18 cellular contexts compared by ENCODE assay signal in the genomic region with DNA sequence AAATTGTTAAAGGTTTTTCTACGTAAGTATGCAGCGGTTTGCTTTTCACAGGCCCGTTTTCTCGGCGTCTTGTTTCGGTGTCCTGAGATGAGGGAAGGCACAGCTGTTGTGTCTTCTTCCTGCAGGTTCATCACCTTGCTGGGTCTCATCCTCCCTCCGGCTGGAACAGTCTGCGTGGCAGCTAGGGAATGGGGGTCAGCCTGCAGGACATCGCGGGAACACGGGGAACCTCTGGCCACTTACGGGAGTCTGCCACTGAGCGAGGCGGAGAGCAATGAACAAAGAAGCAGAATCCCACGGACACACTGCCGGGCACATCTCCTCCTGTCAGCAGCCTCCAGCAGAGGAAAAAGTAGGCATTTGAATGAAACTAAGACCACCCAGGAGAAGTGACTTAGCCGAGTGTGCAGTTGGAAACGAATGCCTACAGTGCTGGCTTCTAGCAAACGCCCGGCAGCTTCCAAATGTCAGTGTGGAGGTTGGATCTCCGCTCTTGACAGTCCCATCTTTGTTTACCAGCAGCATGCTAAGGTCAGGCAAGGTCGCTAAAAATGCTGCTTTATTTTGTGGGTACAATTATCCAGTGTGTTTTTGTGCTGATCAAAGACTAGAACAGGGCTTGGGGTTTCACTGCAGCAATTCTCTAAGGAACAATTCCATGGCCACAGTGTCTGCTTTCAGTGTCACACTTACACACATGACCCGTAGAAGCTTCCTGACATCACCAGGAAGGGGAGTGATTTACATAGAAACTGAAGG.
A peak's percentile ranks its signal among the peaks of the same experiment; 100 is the strongest.
DNase-seq lines count a peak whose midpoint lies in the region; ATAC-seq, FAIRE-seq and TF ChIP-seq lines count a peak whose summit lies in the region.
"Had no signal": no experiment of that assay in that cellular context is flagged by ENCODE, and none has a peak within 500 bp of the region (broad histone marks: within the 10 kb centered on the region; RNA-seq: fewer than 3 reads in every experiment).

No MANE protein-coding gene starts in this region.

- H4K20me1 ChIP-seq in OCI-LY7 (ENCODE audit: insufficient read depth, low read length): no peaks in the 10 kb centered on the region
- H4K20me1 ChIP-seq in H1 (replicated peaks in 1 of 2; ENCODE audit: control insufficient read depth in 1 of 2, insufficient read depth in 2 of 2, low read length in 2 of 2): no peaks in the 10 kb centered on the region

- no peak overlapping the region for H3K56ac ChIP-seq in H1 (replicated peaks; ENCODE audit: insufficient read length, low read depth, low read length)

- H3K36me3 ChIP-seq in OCI-LY7 (ENCODE audit: insufficient read depth, low read length) (no peaks in the 10 kb centered on the region), H1 (ENCODE audit: control insufficient read depth in 2 of 4, insufficient read depth in 4 of 4, low read length in 3 of 4) (no peaks in the 10 kb centered on the region)
- H3K36me3 ChIP-seq: HAP-1, transverse colon had no signal

- no peaks in the 10 kb centered on the region for H3K9me3 ChIP-seq in OCI-LY7 (ENCODE audit: low read length)
- H3K9me3 ChIP-seq in H1 (ENCODE audit: insufficient read depth in 2 of 2, low read depth in 1 of 2, low read length in 1 of 2): no peaks in the 10 kb centered on the region; a peak in 1 of 4 replicates
- H3K9me3 ChIP-seq: HAP-1, mucosa of descending colon, transverse colon had no signal

- peak overlapping the region; percentile 3; the same call in 1 of the 2 replicates for H4K8ac ChIP-seq in H1 (ENCODE audit: extremely low read depth, insufficient read depth, low read length)

- H4K5ac ChIP-seq in H1 (ENCODE audit: insufficient read length, low read depth, low read length): no peak overlapping the region

- no peaks in the 10 kb centered on the region for H3K23me2 ChIP-seq in H1 (ENCODE audit: low read depth, low read length)

- H3K4me2 ChIP-seq in OCI-LY7 (ENCODE audit: low read length): no peak overlapping the region
- H3K4me2 ChIP-seq in H1 (ENCODE audit: insufficient read depth in 1 of 2, low read depth in 2 of 2, low read length in 2 of 2): no peak overlapping the region

- no peak overlapping the region for H2BK5ac ChIP-seq in H1 (ENCODE audit: low read depth, low read length)

- H3K27ac Mint-ChIP-seq in nephron (peak overlapping the region in 2 of 3 experiments; percentile 13 to 23), Calu3 (ENCODE audit: unreplicated experiment) (no peak overlapping the region)
- H3K27ac Mint-ChIP-seq: activated CD4-positive, alpha-beta T cell treated with anti-CD3 and anti-CD28 coated beads, Interleukin-2, amount 10 ng/mL, durations not matched to agents 7 days and 5 days; stimulated activated effector memory CD8-positive, alpha-beta T cell treated with anti-CD3 and anti-CD28 coated beads, Interleukin-12 subunit alpha, Interleukin-12 subunit beta, amount 100 ng/mL, for 72 hours had no signal

- H3K4me3 Mint-ChIP-seq in nephron: no peak overlapping the region
- H3K4me3 Mint-ChIP-seq in Calu3 (ENCODE audit: low read depth, unreplicated experiment): no peak overlapping the region
- H3K4me3 Mint-ChIP-seq: activated CD4-positive, alpha-beta T cell treated with anti-CD3 and anti-CD28 coated beads, Interleukin-2, amount 10 ng/mL, durations not matched to agents 7 days and 5 days; stimulated activated effector memory CD8-positive, alpha-beta T cell treated with anti-CD3 and anti-CD28 coated beads, Interleukin-12 subunit alpha, Interleukin-12 subunit beta, amount 100 ng/mL, for 72 hours had no signal

- H2AFZ ChIP-seq in OCI-LY7 (ENCODE audit: low read length) (peak overlapping the region; percentile 64), H1 (ENCODE audit: low read length) (0 out of 2 replicates have a peak overlapping the region, but pooled peaks have one; percentile 36)

- no peak overlapping the region for H3K23ac ChIP-seq in H1 (ENCODE audit: insufficient read length)

- CTCF ChIA-PET in OCI-LY7 (lab: Charles Lee; ENCODE audit: unreplicated experiment) (no interaction called here), H1 (lab: Charles Lee; ENCODE audit: partially characterized antibody) (interaction anchor here (1.1 to 3.4 kb wide), 3 partner anchors 8 to 261 kb away, joined by 3 to 15 read pairs (median 4); no protein-coding TSS in a partner anchor), Calu3 (lab: Charles Lee) (interaction anchor here (0.6 to 0.7 kb wide), 2 partner anchors 62 to 241 kb away, joined by 3 to 6 read pairs; no protein-coding TSS in a partner anchor)

- no peak overlapping the region for H3K4me3 ChIP-seq in OCI-LY7 (ENCODE audit: low read depth, low read length, poor library complexity, severe bottlenecking)
- H3K4me3 ChIP-seq in H1 (ENCODE audit: extremely low read depth in 1 of 4, insufficient read depth in 2 of 4, low read depth in 3 of 4, low read length in 4 of 4): no peak overlapping the region
- H3K4me3 ChIP-seq: HAP-1, mucosa of descending colon, transverse colon had no signal

- no peak overlapping the region for H3K9ac ChIP-seq in H1 (replicated peaks in 1 of 4; ENCODE audit: extremely low read depth in 1 of 4, low read depth in 3 of 4, low read length in 3 of 4)

- peaks cover 6% of the 10 kb centered on the region for H3K27me3 Mint-ChIP-seq in nephron (ENCODE audit: low read depth)
- H3K27me3 Mint-ChIP-seq in Calu3 (ENCODE audit: unreplicated experiment): no peaks in the 10 kb centered on the region
- H3K27me3 Mint-ChIP-seq: activated CD4-positive, alpha-beta T cell treated with anti-CD3 and anti-CD28 coated beads, Interleukin-2, amount 10 ng/mL, durations not matched to agents 7 days and 5 days had no signal

- H3K4me1 Mint-ChIP-seq in nephron (peaks cover 15% of the 10 kb centered on the region), Calu3 (ENCODE audit: low read depth, unreplicated experiment) (no peaks in the 10 kb centered on the region)
- H3K4me1 Mint-ChIP-seq: activated CD4-positive, alpha-beta T cell treated with anti-CD3 and anti-CD28 coated beads, Interleukin-2, amount 10 ng/mL, durations not matched to agents 7 days and 5 days; stimulated activated effector memory CD8-positive, alpha-beta T cell treated with anti-CD3 and anti-CD28 coated beads, Interleukin-12 subunit alpha, Interleukin-12 subunit beta, amount 100 ng/mL, for 72 hours had no signal

- ATAC-seq in HG03439 (IDR thresholded peaks at IDR 0.05; ENCODE audit: unreplicated experiment): no peak
- ATAC-seq: mucosa of descending colon; stimulated activated effector memory CD8-positive, alpha-beta T cell treated with anti-CD3 and anti-CD28 coated beads, Interleukin-12 subunit alpha, Interleukin-12 subunit beta, amount 100 ng/mL, for 72 hours had no signal

- H3K14ac ChIP-seq in H1 (ENCODE audit: insufficient read length): no peak overlapping the region

- POLR2A ChIA-PET in OCI-LY7 (lab: Charles Lee) (interaction anchor here (0.6 kb wide), 1 partner anchor 54 kb away, joined by 3 read pairs; no protein-coding TSS in a partner anchor), H1 (lab: Charles Lee; ENCODE audit: partially characterized antibody) (interaction anchor here (1.5 to 2.2 kb wide), 2 partner anchors 8 to 16 kb away, joined by 4 to 6 read pairs; no protein-coding TSS in a partner anchor)

- H2BK12ac ChIP-seq in H1 (ENCODE audit: low read depth, low read length): no peak overlapping the region

- H3K4ac ChIP-seq in H1 (replicated peaks; ENCODE audit: insufficient read length, low read depth, low read length): no peak overlapping the region

- H2BK120ac ChIP-seq in H1 (replicated peaks; ENCODE audit: low read depth, low read length): no peak overlapping the region

- no peak for TF ChIP-seq RAD21 in H1 (IDR thresholded peaks at IDR 0.05 in 1 of 2, conservative IDR thresholded peaks at IDR 0.05 in 1 of 2; ENCODE audit: low read depth in 2 of 2, low read length in 2 of 2)

- no peak overlapping the region for H2BK20ac ChIP-seq in H1 (ENCODE audit: low read length)

- no peak overlapping the region for H3K18ac ChIP-seq in H1 (ENCODE audit: extremely low read depth, low read length)

- H3K27me3 ChIP-seq in H1 (replicated peaks in 1 of 4; ENCODE audit: control insufficient read depth in 3 of 4, extremely low read depth in 1 of 4, insufficient read depth in 3 of 4, low read length in 3 of 4): no peaks in the 10 kb centered on the region
- H3K27me3 ChIP-seq: transverse colon had no signal

- BruUV-seq in OCI-LY7 (replicated peaks; lab: Mats Ljungman, UMichigan): no TSS peak
- BruUV-seq in Calu3 (replicated peaks; lab: Mats Ljungman, UMichigan): no TSS peak

- TF ChIP-seq EP300 in H1 (IDR thresholded peaks at IDR 0.05; ENCODE audit: borderline replicate concordance in 1 of 2, low read depth in 2 of 2, low read length in 2 of 2): no peak

- DNase-seq in OCI-LY7 (ENCODE audit: low spot score): no peak
- peak in 1 of 2 experiments; percentile 48 for DNase-seq in H1 (ENCODE audit: low read depth in 1 of 2, low spot score in 2 of 2)
- peak; percentile 87 for DNase-seq in superior temporal gyrus (ENCODE audit: extremely low spot score)
- no peak for DNase-seq in Calu3
- DNase-seq in NCI-H2196 treated with DMSO at 0.1 percent for 48 hours (lab: John Stamatoyannopoulos, UW; ENCODE audit: unreplicated experiment): no peak
- DNase-seq: activated CD4-positive, alpha-beta T cell treated with anti-CD3 and anti-CD28 coated beads, Interleukin-2, amount 10 ng/mL, durations not matched to agents 7 days and 5 days; activated naive CD4-positive, alpha-beta T cell treated with Interleukin-2 at 50 U/mL for 16 hours; Kasumi-1; mucosa of descending colon; NCI-H1105 treated with DMSO at 0.1 percent for 48 hours; NCI-H2171 treated with DMSO at 0.1 percent for 48 hours; transverse colon had no signal

- H3K79me1 ChIP-seq in H1 (ENCODE audit: low read depth, low read length): no peaks in the 10 kb centered on the region

- peak; percentile 24 for FAIRE-seq in H1 (lab: Jason Lieb, UNC)
- FAIRE-seq: GM18507, RCC 7860 had no signal

- H3K9me3 Mint-ChIP-seq in nephron (no peaks in the 10 kb centered on the region), Calu3 (ENCODE audit: low read depth, unreplicated experiment) (no peaks in the 10 kb centered on the region)
- H3K9me3 Mint-ChIP-seq: activated CD4-positive, alpha-beta T cell treated with anti-CD3 and anti-CD28 coated beads, Interleukin-2, amount 10 ng/mL, durations not matched to agents 7 days and 5 days; stimulated activated effector memory CD8-positive, alpha-beta T cell treated with anti-CD3 and anti-CD28 coated beads, Interleukin-12 subunit alpha, Interleukin-12 subunit beta, amount 100 ng/mL, for 72 hours had no signal

- no peaks in the 10 kb centered on the region for H3K9me2 ChIP-seq in OCI-LY7 (ENCODE audit: insufficient read depth, low read length)

- H2AK5ac ChIP-seq in H1 (ENCODE audit: low read depth, low read length): no peak overlapping the region

- WGBS in H1 (ENCODE audit: extremely low coverage in 1 of 2, insufficient coverage in 1 of 2, insufficient read length in 1 of 2, insufficient replicate concordance in 2 of 2, low coverage in 1 of 2, low lambda C conversion rate in 2 of 2, missing lambda C conversion rate in 1 of 2), 2 experiments: 85% methylated on average over 22 of the region's 23 CpGs; no CpG with 5 or more reads in 1 of the 2 experiments

- no peak overlapping the region for H4K91ac ChIP-seq in H1 (replicated peaks; ENCODE audit: insufficient read length, low read length)

- H3K79me2 ChIP-seq in OCI-LY7 (ENCODE audit: insufficient read depth, low read depth, low read length): no peaks in the 10 kb centered on the region
- H3K79me2 ChIP-seq in H1 (ENCODE audit: control insufficient read depth in 1 of 2, insufficient read depth in 2 of 2, low read length in 2 of 2): no peaks in the 10 kb centered on the region

- TF ChIP-seq CTCF in OCI-LY7 (conservative IDR thresholded peaks at IDR 0.05; ENCODE audit: low read length): no peak
- no peak for TF ChIP-seq CTCF in H1 (IDR thresholded peaks at IDR 0.05; ENCODE audit: control extremely low read depth in 1 of 3, insufficient read depth in 1 of 3, low read depth in 1 of 3, low read length in 3 of 3)
- TF ChIP-seq CTCF in nephron (IDR thresholded peaks at IDR 0.05; ENCODE audit: unreplicated experiment in 3 of 3): no peak
- TF ChIP-seq CTCF in Calu3 (IDR thresholded peaks at IDR 0.05; ENCODE audit: unreplicated experiment): no peak

- no peak overlapping the region for H2BK15ac ChIP-seq in H1 (ENCODE audit: low read length)

- H3K4me1 ChIP-seq in OCI-LY7 (ENCODE audit: insufficient read depth, low read length, poor library complexity, severe bottlenecking) (no peaks in the 10 kb centered on the region), H1 (replicated peaks in 1 of 4; ENCODE audit: control insufficient read depth in 3 of 4, insufficient read depth in 4 of 4, low read length in 3 of 4) (peaks cover 0 to 3% (median 1%) of the 10 kb centered on the region in 4 experiments; a peak in 3 of 7 replicates)
- H3K4me1 ChIP-seq: transverse colon had no signal

- no peak for TF ChIP-seq POLR2A in H1 (IDR thresholded peaks at IDR 0.05; ENCODE audit: control extremely low read depth in 1 of 2, low read depth in 2 of 2, low read length in 2 of 2)

- no peaks in the 10 kb centered on the region for H3K36me3 Mint-ChIP-seq in nephron (ENCODE audit: low read depth)
- no peaks in the 10 kb centered on the region for H3K36me3 Mint-ChIP-seq in Calu3 (ENCODE audit: insufficient read depth, unreplicated experiment)
- H3K36me3 Mint-ChIP-seq: stimulated activated effector memory CD8-positive, alpha-beta T cell treated with anti-CD3 and anti-CD28 coated beads, Interleukin-12 subunit alpha, Interleukin-12 subunit beta, amount 100 ng/mL, for 72 hours had no signal

- intact Hi-C loops in OCI-LY7 (cut with micrococcal nuclease; ENCODE audit: unreplicated experiment): no loop called here
- intact Hi-C loops in Calu3 (cut with micrococcal nuclease; ENCODE audit: unreplicated experiment): no loop called here

- H3K27ac ChIP-seq in OCI-LY7 (ENCODE audit: low read depth, low read length, poor library complexity, severe bottlenecking) (no peak overlapping the region), H1 (ENCODE audit: low read depth, low read length) (no peak overlapping the region)
- H3K27ac ChIP-seq: transverse colon had no signal
